ENCODE assay signal across 28 cellular contexts in genomic region chr11:21390430-21390829, GRCh38.
"Had no signal": no experiment of that assay in that cellular context is flagged by ENCODE, and none has a peak within 500 bp of the region (broad histone marks: within the 10 kb centered on the region; RNA-seq: fewer than 3 reads in every experiment).

No MANE protein-coding gene starts in this region.

- H3K27me3 ChIP-seq: colonic mucosa, dorsolateral prefrontal cortex, esophagus muscularis mucosa, esophagus squamous epithelium, foreskin keratinocyte, gastrocnemius medialis, gastroesophageal sphincter, heart left ventricle had no signal

- FAIRE-seq: colon, endometrium, endothelial cell of umbilical vein, frontal cortex had no signal

- ATAC-seq: effector memory CD8-positive, alpha-beta T cell; esophagus mucosa; foreskin keratinocyte; gastrocnemius medialis; gastroesophageal sphincter; heart left ventricle; heart right ventricle had no signal

- DNase-seq: colonic mucosa; cortex of kidney; dermis blood vessel endothelial cell; dorsolateral prefrontal cortex; effector CD4-positive, alpha-beta T cell; effector CD8-positive, alpha-beta T cell; effector memory CD4-positive, alpha-beta T cell; effector memory CD8-positive, alpha-beta T cell; endodermal cell; erythroblast; esophagus squamous epithelium; foreskin fibroblast; foreskin keratinocyte; foreskin melanocyte; gastrocnemius medialis; glutamatergic neuron; head of caudate nucleus; heart left ventricle; heart right ventricle had no signal

- H3K36me3 ChIP-seq: colonic mucosa, esophagus muscularis mucosa, esophagus squamous epithelium, gastrocnemius medialis, gastroesophageal sphincter, heart left ventricle, heart right ventricle had no signal

- H3K4me3 ChIP-seq: colonic mucosa, coronary artery, dorsolateral prefrontal cortex, esophagus muscularis mucosa, esophagus squamous epithelium, gastrocnemius medialis, gastroesophageal sphincter, heart left ventricle, heart right ventricle had no signal

- H3K9me3 ChIP-seq: colonic mucosa, esophagus muscularis mucosa, esophagus squamous epithelium, gastrocnemius medialis, gastroesophageal sphincter, heart left ventricle had no signal

- H3K4me1 ChIP-seq: colonic mucosa, esophagus muscularis mucosa, esophagus squamous epithelium, foreskin keratinocyte, gastrocnemius medialis, gastroesophageal sphincter, heart left ventricle, heart right ventricle had no signal

- H3K27ac ChIP-seq: colonic mucosa, coronary artery, dorsolateral prefrontal cortex, epithelial cell of prostate, esophagus muscularis mucosa, esophagus squamous epithelium, foreskin keratinocyte, gastrocnemius medialis, gastroesophageal sphincter, heart left ventricle, heart right ventricle had no signal
